In genomic region chr7:141115949-141116348, GRCh38 we compare ENCODE assay signal across 23 cellular contexts. TPM values are rescaled to one million over a fixed set of nuclear protein-coding genes. Genes with fewer than 3 reads are reported as not detected.
DNase-seq lines count a peak whose midpoint lies in the region; ATAC-seq and FAIRE-seq lines count a peak whose summit lies in the region.
"Had no signal": no experiment of that assay in that cellular context is flagged by ENCODE, and none has a peak within 500 bp of the region (broad histone marks: within the 10 kb centered on the region; RNA-seq: fewer than 3 reads in every experiment).

No MANE protein-coding gene starts in this region.

- H3K9me3 Mint-ChIP-seq in natural killer cell treated with Interleukin-12 subunit alpha and Interleukin-12 subunit beta and Interleukin-15 and Interleukin-18, amount 100 ng/mL, for 72 hours = peaks cover 3% of the 10 kb centered on the region
- H3K9me3 Mint-ChIP-seq: activated B cell treated with CpG ODN at 0.5 μM for 24 hours, memory B cell had no signal

- ATAC-seq in HG02970 (IDR thresholded peaks at IDR 0.05; ENCODE audit: low FRiP score, unreplicated experiment) = no peak
- no peak for ATAC-seq in natural killer cell treated with Interleukin-12 subunit alpha and Interleukin-12 subunit beta and Interleukin-15 and Interleukin-18, amount 100 ng/mL, for 72 hours
- ATAC-seq: gastrocnemius medialis; HCT116; stimulated activated naive B cell treated with anti-CD40 and anti-IgM and Interleukin-4, amounts not matched to agents 10 μg/mL and 1 μg/mL and 100 μg/mL, for 72 hours had no signal

- peaks cover 0 to 3% of the 10 kb centered on the region in 2 donors for H3K4me1 Mint-ChIP-seq in natural killer cell treated with Interleukin-12 subunit alpha and Interleukin-12 subunit beta and Interleukin-15 and Interleukin-18, amount 100 ng/mL, for 72 hours (ENCODE audit: low read depth in 2 of 2)
- H3K4me1 Mint-ChIP-seq: activated B cell treated with CpG ODN at 0.5 μM for 24 hours; CD4-positive, alpha-beta memory T cell; memory B cell; stimulated activated naive B cell treated with anti-CD40 and anti-IgM and Interleukin-4, amounts not matched to agents 10 μg/mL and 1 μg/mL and 100 μg/mL, for 72 hours had no signal

- DNase-seq in DMS 273 (lab: John Stamatoyannopoulos, UW; ENCODE audit: unreplicated experiment) (peak; percentile 15), DMS 273 treated with DMSO at 0.1 percent for 48 hours (lab: John Stamatoyannopoulos, UW) (no peak), NCI-H146 treated with DMSO at 0.1 percent for 48 hours (lab: John Stamatoyannopoulos, UW; ENCODE audit: unreplicated experiment) (peak; percentile 97), NCI-H510A treated with DMSO at 0.1 percent for 48 hours (lab: John Stamatoyannopoulos, UW) (peak; percentile 74)
- DNase-seq in activated CD4-positive, CD25-positive, alpha-beta regulatory T cell (lab: John Stamatoyannopoulos, UW) = no peak
- DNase-seq in natural killer cell treated with Interleukin-12 subunit alpha and Interleukin-12 subunit beta and Interleukin-15 and Interleukin-18, amount 100 ng/mL, for 72 hours (ENCODE audit: low spot score) = no peak
- DNase-seq: activated B cell treated with CpG ODN at 0.5 μM for 24 hours; activated CD4-positive, alpha-beta memory T cell treated with anti-CD3 and anti-CD28 coated beads for 36 hours; activated effector memory CD4-positive, alpha-beta T cell treated with anti-CD3 and anti-CD28 coated beads, Interleukin-2, amount 50 U/mL, for 16 hours; brain microvascular endothelial cell; CD4-positive, alpha-beta memory T cell; DND-41; effector CD4-positive, alpha-beta T cell; gastrocnemius medialis; KG1; kidney; stimulated activated naive B cell treated with anti-CD40 and anti-IgM and Interleukin-4, amounts not matched to agents 10 μg/mL and 1 μg/mL and 100 μg/mL, for 72 hours; T1000 had no signal

- no peak overlapping the region for H3K4me3 Mint-ChIP-seq in natural killer cell treated with Interleukin-12 subunit alpha and Interleukin-12 subunit beta and Interleukin-15 and Interleukin-18, amount 100 ng/mL, for 72 hours
- H3K4me3 Mint-ChIP-seq: activated B cell treated with CpG ODN at 0.5 μM for 24 hours; activated CD4-positive, alpha-beta memory T cell treated with anti-CD3 and anti-CD28 coated beads for 36 hours; CD4-positive, alpha-beta memory T cell; memory B cell; stimulated activated naive B cell treated with anti-CD40 and anti-IgM and Interleukin-4, amounts not matched to agents 10 μg/mL and 1 μg/mL and 100 μg/mL, for 72 hours had no signal

- H3K36me3 Mint-ChIP-seq in natural killer cell treated with Interleukin-12 subunit alpha and Interleukin-12 subunit beta and Interleukin-15 and Interleukin-18, amount 100 ng/mL, for 72 hours = no peaks in the 10 kb centered on the region
- H3K36me3 Mint-ChIP-seq: activated CD4-positive, alpha-beta memory T cell treated with anti-CD3 and anti-CD28 coated beads for 36 hours; CD4-positive, alpha-beta memory T cell; memory B cell; stimulated activated naive B cell treated with anti-CD40 and anti-IgM and Interleukin-4, amounts not matched to agents 10 μg/mL and 1 μg/mL and 100 μg/mL, for 72 hours had no signal

- peaks cover 16 to 26% of the 10 kb centered on the region in 2 donors for H3K27me3 Mint-ChIP-seq in natural killer cell treated with Interleukin-12 subunit alpha and Interleukin-12 subunit beta and Interleukin-15 and Interleukin-18, amount 100 ng/mL, for 72 hours

- no peak overlapping the region for H3K27ac Mint-ChIP-seq in natural killer cell treated with Interleukin-12 subunit alpha and Interleukin-12 subunit beta and Interleukin-15 and Interleukin-18, amount 100 ng/mL, for 72 hours
- H3K27ac Mint-ChIP-seq: activated B cell treated with CpG ODN at 0.5 μM for 24 hours; activated CD4-positive, alpha-beta memory T cell treated with anti-CD3 and anti-CD28 coated beads for 36 hours; CD4-positive, alpha-beta memory T cell; memory B cell; stimulated activated naive B cell treated with anti-CD40 and anti-IgM and Interleukin-4, amounts not matched to agents 10 μg/mL and 1 μg/mL and 100 μg/mL, for 72 hours had no signal

- peak; percentile 90 for FAIRE-seq in islet of Langerhans (lab: Jason Lieb, UNC)
- FAIRE-seq: GM12891, kidney had no signal

RNA-seq across cellular contexts. Expression of gene TMEM178B, which starts 42.1 kb away (rescaled TPM):
- total RNA-seq in natural killer cell treated with Interleukin-12 subunit alpha and Interleukin-12 subunit beta and Interleukin-15 and Interleukin-18, amount 100 ng/mL, for 72 hours = 1 to 10 TPM; 8.2 to 9.0 TPM

Comparison
In these comparisons a context has a peak if more than half of its experiments do, and no peak if none do; other contexts are left out.
1. DNase-seq: peak in DMS 273 (single experiment), NCI-H146 treated with DMSO at 0.1 percent for 48 hours (single experiment) and NCI-H510A treated with DMSO at 0.1 percent for 48 hours (single experiment); none in DMS 273 treated with DMSO at 0.1 percent for 48 hours (single experiment), activated CD4-positive, CD25-positive, alpha-beta regulatory T cell (0 of 4) and natural killer cell treated with Interleukin-12 subunit alpha and Interleukin-12 subunit beta and Interleukin-15 and Interleukin-18, amount 100 ng/mL, for 72 hours (single experiment).